Comparison of ENCODE assay signal across 18 cellular contexts in the genomic region with DNA sequence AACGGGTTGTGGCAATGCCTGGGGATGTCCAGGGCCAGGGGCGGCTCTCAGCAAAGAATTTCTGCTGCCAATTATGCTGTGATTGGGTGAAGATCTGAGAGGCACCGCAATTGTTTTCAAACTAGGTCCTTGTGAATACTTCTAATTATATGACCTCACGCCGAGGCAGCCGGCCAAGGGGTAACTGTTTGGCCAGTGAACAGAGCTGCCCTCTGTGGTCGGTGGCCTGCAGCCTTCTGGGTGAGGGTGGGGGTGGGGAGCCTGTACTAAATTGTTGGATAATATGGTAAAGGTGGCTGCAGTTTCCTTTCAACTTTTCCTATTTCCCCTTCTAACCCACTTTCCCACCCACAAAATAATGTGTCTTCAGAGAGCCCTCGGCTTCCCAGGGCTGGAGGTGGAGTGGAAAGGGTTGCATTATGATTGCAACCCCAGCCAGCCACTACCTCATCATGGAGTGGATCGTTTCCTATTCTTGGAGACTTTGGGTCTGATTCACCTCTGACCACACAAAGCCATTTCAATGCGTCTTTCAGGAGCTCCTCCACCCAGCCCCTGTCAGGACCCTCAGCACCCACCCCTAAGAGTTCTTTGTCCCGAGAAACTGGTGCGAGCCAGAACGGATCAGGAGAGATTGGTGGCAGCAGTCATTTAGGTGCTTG. TPM values are rescaled to one million over a fixed set of nuclear protein-coding genes. Genes with fewer than 3 reads are reported as not detected.
A peak's percentile ranks its signal among the peaks of the same experiment; 100 is the strongest.
DNase-seq lines count a peak whose midpoint lies in the region; ATAC-seq and TF ChIP-seq lines count a peak whose summit lies in the region.
"Had no signal": no experiment of that assay in that cellular context is flagged by ENCODE, and none has a peak within 500 bp of the region (broad histone marks: within the 10 kb centered on the region; RNA-seq: fewer than 3 reads in every experiment).

No MANE protein-coding gene starts in this region.

- H3K36me3 ChIP-seq in CD4-positive, CD25-positive, alpha-beta regulatory T cell (ENCODE audit: control insufficient read depth, insufficient read depth, low read length), result no peaks in the 10 kb centered on the region
- no peaks in the 10 kb centered on the region for H3K36me3 ChIP-seq in WERI-Rb-1
- H3K36me3 ChIP-seq: stomach had no signal

- H3K36me3 Mint-ChIP-seq in CD4-positive, CD25-positive, alpha-beta regulatory T cell, result no peaks in the 10 kb centered on the region
- H3K36me3 Mint-ChIP-seq: naive thymus-derived CD8-positive, alpha-beta T cell had no signal

- H3K4me3 Mint-ChIP-seq in CD4-positive, CD25-positive, alpha-beta regulatory T cell, result peak overlapping the region in 1 of 4 donors; percentile 27
- H3K4me3 Mint-ChIP-seq: T-helper 1 cell treated with Interleukin-12 subunit alpha and Interleukin-12 subunit beta and Interleukin-4 antibody, amounts not matched to agents 30 μg/mL and 1 μg/mL, for 36 hours had no signal

- H3K9me3 ChIP-seq in CD4-positive, CD25-positive, alpha-beta regulatory T cell (ENCODE audit: control insufficient read depth in 2 of 2, low read length in 2 of 2), result no peaks in the 10 kb centered on the region
- peaks cover under 1% of the 10 kb centered on the region for H3K9me3 ChIP-seq in WERI-Rb-1 (ENCODE audit: severe bottlenecking)
- H3K9me3 ChIP-seq: stomach had no signal

- intact Hi-C loops in posterior vena cava (cut with DNase I), result no loop called here

- H3K27me3 Mint-ChIP-seq in CD4-positive, CD25-positive, alpha-beta regulatory T cell, result peaks cover 8% of the 10 kb centered on the region

- no peak for TF ChIP-seq CTCF in WERI-Rb-1 (IDR thresholded peaks at IDR 0.05; ENCODE audit: low read depth, low read length)

- H3K4me3 ChIP-seq in CD4-positive, CD25-positive, alpha-beta regulatory T cell (ENCODE audit: low read depth, low read length), result no peak overlapping the region
- no peak overlapping the region for H3K4me3 ChIP-seq in WERI-Rb-1 (ENCODE audit: low read depth, low read length)
- H3K4me3 ChIP-seq: skin epidermis, stomach had no signal

- no peaks in the 10 kb centered on the region for H3K27me3 ChIP-seq in CD4-positive, CD25-positive, alpha-beta regulatory T cell (ENCODE audit: control insufficient read depth, insufficient read depth, low read length)
- no peaks in the 10 kb centered on the region for H3K27me3 ChIP-seq in WERI-Rb-1 (ENCODE audit: insufficient read depth, low read depth, severe bottlenecking)

- H3K27ac Mint-ChIP-seq in CD4-positive, CD25-positive, alpha-beta regulatory T cell, result peak overlapping the region in 2 of 3 donors; percentile 36 to 77
- H3K27ac Mint-ChIP-seq: T-helper 1 cell treated with Interleukin-12 subunit alpha and Interleukin-12 subunit beta and Interleukin-4 antibody, amounts not matched to agents 30 μg/mL and 1 μg/mL, for 36 hours had no signal

- H3K9me3 Mint-ChIP-seq in CD4-positive, CD25-positive, alpha-beta regulatory T cell, result no peaks in the 10 kb centered on the region
- H3K9me3 Mint-ChIP-seq: naive thymus-derived CD8-positive, alpha-beta T cell; T-helper 1 cell treated with Interleukin-12 subunit alpha and Interleukin-12 subunit beta and Interleukin-4 antibody, amounts not matched to agents 30 μg/mL and 1 μg/mL, for 36 hours had no signal

- no peak overlapping the region for H3K27ac ChIP-seq in CD4-positive, CD25-positive, alpha-beta regulatory T cell (ENCODE audit: insufficient read depth, low read length, poor library complexity, severe bottlenecking)
- H3K27ac ChIP-seq in cingulate gyrus (ENCODE audit: low read depth, low read length) (peak overlapping the region; percentile 88), WERI-Rb-1 (no peak overlapping the region)
- H3K27ac ChIP-seq: skin epidermis, stomach had no signal

- H3K4me1 Mint-ChIP-seq in CD4-positive, CD25-positive, alpha-beta regulatory T cell, result peaks cover 0 to 53% (median 19%) of the 10 kb centered on the region in 4 donors

- H3K4me1 ChIP-seq in CD4-positive, CD25-positive, alpha-beta regulatory T cell (ENCODE audit: control insufficient read depth, insufficient read depth, low read length, poor library complexity, severe bottlenecking), result peaks cover 18% of the 10 kb centered on the region

- no peak for DNase-seq in CD4-positive, CD25-positive, alpha-beta regulatory T cell
- peak; percentile 8 for DNase-seq in iPS-NIHi11 (ENCODE audit: low spot score)
- peak; percentile 89 for DNase-seq in posterior vena cava (ENCODE audit: low spot score)
- DNase-seq in DMS 273 (lab: John Stamatoyannopoulos, UW; ENCODE audit: unreplicated experiment), result no peak
- DNase-seq in WERI-Rb-1, result no peak
- DNase-seq in HuH-7 (ENCODE audit: low spot score), result no peak
- DNase-seq: activated CD4-positive, alpha-beta T cell treated with anti-CD3 and anti-CD28 coated beads for 48 hours; activated T-cell treated with anti-CD3 and anti-CD28 coated beads, Interleukin-2, amount 50 U/mL, for 1 hour; kidney; naive thymus-derived CD8-positive, alpha-beta T cell; NCI-H187 treated with DMSO at 0.1 percent for 48 hours; NCI-H524 treated with DMSO at 0.1 percent for 48 hours; stomach had no signal

- no peak for ATAC-seq in CD4-positive, CD25-positive, alpha-beta regulatory T cell (ENCODE audit: low read depth in 2 of 2)
- ATAC-seq in GM21515 (IDR thresholded peaks at IDR 0.05; ENCODE audit: unreplicated experiment), result no peak
- ATAC-seq: naive thymus-derived CD8-positive, alpha-beta T cell had no signal

RNA-seq across cellular contexts. Expression of gene DNAI2, which starts 2.0 kb away (rescaled TPM):
- 1.5 TPM for total RNA-seq in CD4-positive, CD25-positive, alpha-beta regulatory T cell
- under 1 TPM in 2 of 4 donors, not detected in 2; 0.10 to 0.23 TPM for polyA plus RNA-seq in CD4-positive, CD25-positive, alpha-beta regulatory T cell
- not detected for total RNA-seq in posterior vena cava
- total RNA-seq: H4, stomach had no signal
- polyA plus RNA-seq: stomach had no signal

RNA-seq across cellular contexts. Expression of gene KIF19, which starts 54.0 kb away (rescaled TPM):
- 1.8 TPM for total RNA-seq in CD4-positive, CD25-positive, alpha-beta regulatory T cell
- polyA plus RNA-seq in CD4-positive, CD25-positive, alpha-beta regulatory T cell, result 1 to 10 TPM; 1.2 to 1.7 (median 1.3) TPM
- 1 to 10 TPM; 1.4 to 2.3 TPM for total RNA-seq in posterior vena cava
- total RNA-seq: H4; naive thymus-derived CD8-positive, alpha-beta T cell had no signal

RNA-seq across cellular contexts. Expression of gene TTYH2, which starts 58.7 kb away (rescaled TPM):
- total RNA-seq in CD4-positive, CD25-positive, alpha-beta regulatory T cell, result 23.3 TPM
- 10 to 100 TPM in 2 of 4 donors, 1 to 10 TPM in 2; 6.7 to 13.8 (median 9.9) TPM for polyA plus RNA-seq in CD4-positive, CD25-positive, alpha-beta regulatory T cell
- 1 to 10 TPM; 3.2 to 5.5 TPM for total RNA-seq in posterior vena cava

Comparison
In these comparisons a context has a peak if more than half of its experiments do, and no peak if none do; other contexts are left out.
1. DNase-seq: peak in iPS-NIHi11 (single experiment) and posterior vena cava (single experiment); none in CD4-positive, CD25-positive, alpha-beta regulatory T cell (0 of 3), DMS 273 (single experiment), WERI-Rb-1 (single experiment) and HuH-7 (single experiment).